8 cellular contexts compared by ENCODE assay signal in genomic region chr13:52599037-52599852, GRCh38. TPM values are rescaled to one million over a fixed set of nuclear protein-coding genes. Genes with fewer than 3 reads are reported as not detected.
DNase-seq lines count a peak whose midpoint lies in the region; ATAC-seq and TF ChIP-seq lines count a peak whose summit lies in the region.

No MANE protein-coding gene starts in this region.

- H3K79me2 ChIP-seq in SK-N-SH (ENCODE audit: insufficient read depth) = no peaks in the 10 kb centered on the region
- no peaks in the 10 kb centered on the region for H3K79me2 ChIP-seq in fibroblast of lung (ENCODE audit: control insufficient read depth, insufficient read depth, low read length)

- ATAC-seq in HG02981 (IDR thresholded peaks at IDR 0.05; ENCODE audit: unreplicated experiment) (peak; percentile 9), GM18519 (IDR thresholded peaks at IDR 0.05; ENCODE audit: low FRiP score, unreplicated experiment) (no peak)

- no peak for TF ChIP-seq RAD21 in SK-N-SH (IDR thresholded peaks at IDR 0.05; ENCODE audit: low read length)

- no peaks in the 10 kb centered on the region; a peak in 1 of 4 replicates for H3K4me1 ChIP-seq in SK-N-SH (ENCODE audit: control insufficient read depth in 1 of 2, insufficient read depth in 2 of 2, low read depth in 1 of 2, low read length in 1 of 2)
- H3K4me1 ChIP-seq in fibroblast of lung (ENCODE audit: control insufficient read depth, extremely low read depth, insufficient read depth, low read length) = no peaks in the 10 kb centered on the region

- TF ChIP-seq CTCF in SK-N-SH (IDR thresholded peaks at IDR 0.05) = no peak
- no peak for TF ChIP-seq CTCF in fibroblast of lung (conservative IDR thresholded peaks at IDR 0.05 in 1 of 2, IDR thresholded peaks at IDR 0.05 in 1 of 2; ENCODE audit: low read depth in 1 of 2, low read length in 2 of 2)

- H3K27me3 ChIP-seq in SK-N-SH (ENCODE audit: insufficient read depth) (no peaks in the 10 kb centered on the region), fibroblast of lung (ENCODE audit: control insufficient read depth, insufficient read depth, low read length) (no peaks in the 10 kb centered on the region)

- H3K9ac ChIP-seq in SK-N-SH (no peak overlapping the region), fibroblast of lung (ENCODE audit: insufficient read depth, low read length) (no peak overlapping the region)

- peak overlapping the region; percentile 52 for H3K4me2 ChIP-seq in SK-N-SH
- H3K4me2 ChIP-seq in fibroblast of lung (ENCODE audit: extremely low read depth, insufficient read depth, low read length) = peak overlapping the region; percentile 4

- POLR2A ChIA-PET in SK-N-SH (lab: Yijun Ruan, JAX) = interaction anchor here (1.2 to 1.3 kb wide), 2 partner anchors 18 to 210 kb away, joined by 3 to 5 read pairs; no protein-coding TSS in a partner anchor

- H3F3A ChIP-seq in SK-N-SH (replicated peaks; ENCODE audit: insufficient read depth) = no peaks in the 10 kb centered on the region

- TF ChIP-seq EP300 in SK-N-SH (IDR thresholded peaks at IDR 0.05; ENCODE audit: borderline replicate concordance in 1 of 2, low read depth in 1 of 2, low read length in 1 of 2) = no peak

- H3K4me3 ChIP-seq in SK-N-SH (ENCODE audit: low read depth in 2 of 2, low read length in 1 of 2) = peak overlapping the region in 1 of 2 experiments; percentile 50; a peak in 2 of 4 replicates
- peak overlapping the region in 3 of 4 experiments; percentile 19 to 64 (median 46) for H3K4me3 ChIP-seq in fibroblast of lung (replicated peaks in 1 of 4; ENCODE audit: control extremely low read depth in 1 of 4, insufficient read depth in 1 of 4, low read depth in 3 of 4, low read length in 4 of 4)

- H3K27ac ChIP-seq in SK-N-SH (ENCODE audit: low read depth in 2 of 2, low read length in 1 of 2) = no peak overlapping the region
- H3K27ac ChIP-seq in fibroblast of lung (ENCODE audit: insufficient read depth, low read length) = no peak overlapping the region

- no peaks in the 10 kb centered on the region for H3K9me2 ChIP-seq in SK-N-SH

- DNase-seq in NCI-H1694 treated with DMSO at 0.1 percent for 48 hours (lab: John Stamatoyannopoulos, UW) (peak; percentile 16), NCI-H1694 (lab: John Stamatoyannopoulos, UW) (no peak), SK-N-SH (no peak), fibroblast of lung (ENCODE audit: low read depth in 2 of 2) (peak; percentile 59 to 82), non-pigmented ciliary epithelial cell (ENCODE audit: low read depth) (peak; percentile 38), SIG-M5 treated with dmso at 0.1 percent for 504 hours (lab: John Stamatoyannopoulos, UW; ENCODE audit: unreplicated experiment) (no peak)

- H2AFZ ChIP-seq in SK-N-SH (ENCODE audit: low read depth) (peak overlapping the region; percentile 82; the same call in 1 of the 2 replicates), fibroblast of lung (ENCODE audit: low read length) (no peak overlapping the region)

- H4K20me1 ChIP-seq in SK-N-SH (ENCODE audit: insufficient read depth) (no peaks in the 10 kb centered on the region), fibroblast of lung (ENCODE audit: control insufficient read depth, extremely low read depth, insufficient read depth, low read length) (no peaks in the 10 kb centered on the region)

- 85% methylated on average over 13 of the region's 13 CpGs for WGBS in SK-N-SH (ENCODE audit: low lambda C conversion rate)

- CTCF ChIA-PET in SK-N-SH (lab: Yijun Ruan, JAX) = interaction anchor here (1.0 to 1.4 kb wide), 3 partner anchors 9 to 369 kb away, joined by 3 to 4 read pairs (median 4); no protein-coding TSS in a partner anchor

- H3K9me3 ChIP-seq in SK-N-SH (no peaks in the 10 kb centered on the region), fibroblast of lung (ENCODE audit: control insufficient read depth, insufficient read depth, low read depth, low read length) (no peaks in the 10 kb centered on the region)

- H3K36me3 ChIP-seq in SK-N-SH (replicated peaks in 1 of 2; ENCODE audit: control insufficient read depth in 1 of 2, insufficient read depth in 2 of 2, low read length in 1 of 2) = no peaks in the 10 kb centered on the region
- no peaks in the 10 kb centered on the region for H3K36me3 ChIP-seq in fibroblast of lung (ENCODE audit: control insufficient read depth, insufficient read depth, low read length)

TF ChIP-seq in SK-N-SH, 30 proteins besides CTCF, POLR2A, EP300 and RAD21:
- no peak for TF ChIP-seq FOSL2 (IDR thresholded peaks at IDR 0.05; ENCODE audit: borderline replicate concordance, low read depth)
- TF ChIP-seq USF2 (IDR thresholded peaks at IDR 0.05; ENCODE audit: borderline replicate concordance, low read depth, low read length) = no peak
- TF ChIP-seq NFIC (IDR thresholded peaks at IDR 0.05; ENCODE audit: borderline replicate concordance) = no peak
- no peak for TF ChIP-seq REST (IDR thresholded peaks at IDR 0.05; ENCODE audit: low read depth, low read length)
- TF ChIP-seq SMC3 (IDR thresholded peaks at IDR 0.05; ENCODE audit: low read depth, low read length) = no peak
- TF ChIP-seq TEAD4 (IDR thresholded peaks at IDR 0.05; ENCODE audit: borderline replicate concordance, insufficient read depth) = no peak
- TF ChIP-seq TCF12 (IDR thresholded peaks at IDR 0.05) = no peak

RNA-seq across cellular contexts. Expression of gene HNRNPA1L2, which starts 43.0 kb away (rescaled TPM):
- polyA plus RNA-seq in SK-N-SH (2012; rRNA removed) (4.5 and 6.7 TPM in 2 replicates), fibroblast of lung (8.7 and 9.8 TPM in 2 replicates)
- 7.5 and 12.5 TPM in 2 replicates for polyA plus RNA-seq in SK-N-SH (2012; cell fraction: cytosol; rRNA removed)
- 8.0 and 9.2 TPM in 2 replicates for polyA plus RNA-seq in SK-N-SH (2012; cell fraction: nucleus; rRNA removed)
- total RNA-seq in fibroblast of lung = 3.1 and 3.3 TPM in 2 replicates
- polyA plus RNA-seq in fibroblast of lung (2012) = 10.6 and 11.8 TPM in 2 replicates
- polyA minus RNA-seq in fibroblast of lung (ENCODE audit: low replicate concordance) = 0.31 and 0.52 TPM in 2 replicates

RNA-seq across cellular contexts. Expression of gene SUGT1, which starts 53.4 kb away (rescaled TPM):
- polyA plus RNA-seq in SK-N-SH (2012; rRNA removed) (17.8 and 18.6 TPM in 2 replicates), fibroblast of lung (59.4 and 60.0 TPM in 2 replicates)
- polyA plus RNA-seq in SK-N-SH (2012; cell fraction: cytosol; rRNA removed) = 21.0 and 28.4 TPM in 2 replicates
- polyA plus RNA-seq in SK-N-SH (2012; cell fraction: nucleus; rRNA removed) = 7.6 and 14.4 TPM in 2 replicates
- 45.2 and 45.7 TPM in 2 replicates for total RNA-seq in fibroblast of lung
- polyA plus RNA-seq in fibroblast of lung (2012) = 65.9 and 66.3 TPM in 2 replicates
- 33.1 and 41.2 TPM in 2 replicates for polyA minus RNA-seq in fibroblast of lung (ENCODE audit: low replicate concordance)

Comparison
In these comparisons a context has a peak if more than half of its experiments do, and no peak if none do; other contexts are left out.
1. DNase-seq: peak in NCI-H1694 treated with DMSO at 0.1 percent for 48 hours (single experiment), fibroblast of lung (2 of 2) and non-pigmented ciliary epithelial cell (single experiment); none in NCI-H1694 (single experiment), SK-N-SH (single experiment) and SIG-M5 treated with dmso at 0.1 percent for 504 hours (single experiment).